ENCODE assay signal across 7 cellular contexts in the genomic region with DNA sequence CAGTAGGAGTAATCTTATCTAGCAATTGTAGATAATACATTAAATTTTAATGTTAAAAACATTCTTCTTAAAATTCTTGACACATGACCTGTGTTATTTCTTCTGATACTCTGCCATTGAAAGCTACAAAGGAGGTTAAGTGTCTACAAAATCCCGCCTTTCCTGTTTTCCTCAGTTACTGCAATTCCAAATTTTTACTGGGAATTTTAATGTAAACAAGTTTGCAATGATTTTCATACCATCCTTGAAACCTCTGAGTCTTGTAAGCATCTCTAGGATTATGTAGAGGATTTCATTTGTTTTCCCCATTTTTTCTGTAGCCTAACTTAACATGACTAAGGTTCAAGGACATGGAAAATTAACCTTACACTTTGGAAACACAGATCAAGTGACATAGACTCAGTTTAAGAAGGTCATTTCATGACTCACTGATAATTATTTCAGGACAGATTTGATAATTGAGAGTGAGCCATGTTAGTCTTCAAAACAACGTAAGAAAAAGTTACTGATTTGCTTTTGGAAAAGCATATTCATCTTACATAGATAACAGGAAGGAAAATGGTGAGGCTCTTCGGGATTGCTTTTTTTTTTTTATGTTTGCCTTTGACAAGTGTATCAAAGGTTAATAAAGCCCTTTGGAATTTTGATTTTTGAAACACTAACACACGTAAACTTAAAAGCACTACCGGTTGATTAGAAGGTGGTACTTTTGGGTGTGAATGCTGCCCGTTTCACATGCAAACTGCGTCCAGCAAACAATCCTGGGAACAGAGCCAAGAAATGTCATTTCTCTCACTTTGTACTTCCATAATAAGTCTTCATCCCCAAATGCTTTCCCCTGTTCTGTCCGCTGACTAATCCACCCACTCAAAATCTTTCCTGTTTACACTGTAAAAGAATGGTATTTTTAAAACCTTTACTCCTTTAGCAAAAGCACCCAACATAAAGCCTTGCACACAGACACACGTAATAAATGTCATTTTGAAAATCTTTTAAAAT. TPM values are rescaled to one million over a fixed set of nuclear protein-coding genes. Genes with fewer than 3 reads are reported as not detected.
DNase-seq lines count a peak whose midpoint lies in the region; TF ChIP-seq lines count a peak whose summit lies in the region.

No MANE protein-coding gene starts in this region.

- WGBS in hepatocyte (ENCODE audit: low lambda C conversion rate, missing lambda C conversion rate): 20% methylated on average over 9 of the region's 9 CpGs
- WGBS in stomach, 5 donors: 18 to 24% (median 21%) methylated on average over 9 of the region's 9 CpGs

- H3K36me3 ChIP-seq in adipocyte (ENCODE audit: control insufficient read depth, insufficient read depth, low read length, severe bottlenecking): no peaks in the 10 kb centered on the region
- H3K36me3 ChIP-seq in hepatocyte (replicated peaks; ENCODE audit: insufficient read depth, low read depth): no peaks in the 10 kb centered on the region
- H3K36me3 ChIP-seq in stomach smooth muscle (ENCODE audit: control insufficient read depth in 2 of 2, insufficient read depth in 2 of 2, low read length in 2 of 2): no peaks in the 10 kb centered on the region
- H3K36me3 ChIP-seq in stomach: no peaks in the 10 kb centered on the region

- H3K27ac ChIP-seq in hepatocyte (peak overlapping the region; percentile 21), stomach smooth muscle (ENCODE audit: low read length) (peak overlapping the region; percentile 26), stomach (peak overlapping the region in 2 of 5 donors; percentile 21 to 47)

- TF ChIP-seq CTCF in hepatocyte (IDR thresholded peaks at IDR 0.05; ENCODE audit: poor library complexity) (no peak), stomach (IDR thresholded peaks at IDR 0.05) (no peak)

- H3K4me3 ChIP-seq in adipocyte (ENCODE audit: low read length): peak overlapping the region; percentile 61
- no peak overlapping the region for H3K4me3 ChIP-seq in hepatocyte
- H3K4me3 ChIP-seq in stomach smooth muscle (ENCODE audit: low read length in 2 of 2): peak overlapping the region; percentile 44 to 52
- H3K4me3 ChIP-seq in stomach: no peak overlapping the region

- DNase-seq in HS-27A (ENCODE audit: low read depth): peak; percentile 54
- DNase-seq in adipocyte (ENCODE audit: low read depth): peak; percentile 71
- DNase-seq in hepatocyte (ENCODE audit: low spot score): peak; percentile 38
- DNase-seq in stomach: no peak
- DNase-seq in NCI-H510A (lab: John Stamatoyannopoulos, UW): no peak
- no peak for DNase-seq in stimulated activated CD4-positive, alpha-beta T cell treated with anti-CD3 and anti-CD28 coated beads, Interleukin-4, amount 100 ng/mL, for 24 hours

- H3K9me2 ChIP-seq in hepatocyte (replicated peaks; ENCODE audit: insufficient read depth): no peaks in the 10 kb centered on the region

- peak overlapping the region; percentile 69 for H3K9ac ChIP-seq in adipocyte (ENCODE audit: low read length)
- no peak overlapping the region for H3K9ac ChIP-seq in stomach smooth muscle (ENCODE audit: low read length in 2 of 2)

- no peaks in the 10 kb centered on the region for H4K20me1 ChIP-seq in hepatocyte (ENCODE audit: insufficient read depth, poor library complexity, severe bottlenecking)

- H3K4me2 ChIP-seq in hepatocyte: peak overlapping the region; percentile 66

- no peak for TF ChIP-seq POLR2A in stomach (IDR thresholded peaks at IDR 0.05)

- no peaks in the 10 kb centered on the region for H3K79me2 ChIP-seq in hepatocyte

- H3K9me3 ChIP-seq in adipocyte (ENCODE audit: control insufficient read depth, low read length) (peaks cover 4% of the 10 kb centered on the region), hepatocyte (ENCODE audit: low read depth) (no peaks in the 10 kb centered on the region), stomach smooth muscle (ENCODE audit: control insufficient read depth in 2 of 2, low read length in 2 of 2) (peaks cover 0 to 3% of the 10 kb centered on the region in 2 donors), stomach (no peaks in the 10 kb centered on the region)

- TF ChIP-seq EP300 in stomach (IDR thresholded peaks at IDR 0.05): no peak

- H2AFZ ChIP-seq in hepatocyte: peak overlapping the region; percentile 3

- no peaks in the 10 kb centered on the region for H3K27me3 ChIP-seq in adipocyte (replicated peaks; ENCODE audit: control insufficient read depth, insufficient read depth, low read length)
- H3K27me3 ChIP-seq in hepatocyte: no peaks in the 10 kb centered on the region
- no peaks in the 10 kb centered on the region for H3K27me3 ChIP-seq in stomach smooth muscle (ENCODE audit: control insufficient read depth in 1 of 2, insufficient read depth in 2 of 2, low read length in 2 of 2)
- no peaks in the 10 kb centered on the region for H3K27me3 ChIP-seq in stomach

- intact Hi-C loops in stomach (cut with DNase I; ENCODE audit: low total_unique reads): no loop called here

- H3K4me1 ChIP-seq in adipocyte (ENCODE audit: control insufficient read depth, insufficient read depth, low read length) (peaks cover 52% of the 10 kb centered on the region), hepatocyte (ENCODE audit: insufficient read depth) (peaks cover 16% of the 10 kb centered on the region), stomach smooth muscle (ENCODE audit: control insufficient read depth, insufficient read depth, low read length) (peaks cover 5% of the 10 kb centered on the region), stomach (peaks cover 0 to 22% (median 12%) of the 10 kb centered on the region in 4 donors)

RNA-seq across cellular contexts. Expression of a gene that starts 39.4 kb away (rescaled TPM):
- total RNA-seq in hepatocyte (121 and 122 TPM in 2 replicates), stomach (100 to 1,000 TPM in 1 of 5 donors, 10 to 100 TPM in 4; 37.9 to 311 (median 64.0) TPM)
- polyA plus RNA-seq in hepatocyte (88.7 and 97.1 TPM in 2 replicates), stomach (10 to 100 TPM; 23.7 to 31.5 (median 24.6) TPM)

Comparison
In these comparisons a context has a peak if more than half of its experiments do, and no peak if none do; other contexts are left out.
1. DNase-seq: peak in HS-27A (single experiment), adipocyte (single experiment) and hepatocyte (single experiment); none in stomach (single experiment), NCI-H510A (single experiment) and stimulated activated CD4-positive, alpha-beta T cell treated with anti-CD3 and anti-CD28 coated beads, Interleukin-4, amount 100 ng/mL, for 24 hours (single experiment).
2. H3K4me3 ChIP-seq: peak in adipocyte (single experiment) and stomach smooth muscle (2 of 2); none in hepatocyte (single experiment) and stomach (0 of 4).